Comparison of ENCODE assay signal across 13 cellular contexts in genomic region chr9:3473402-3473801, GRCh38. TPM values are rescaled to one million over a fixed set of nuclear protein-coding genes. Genes with fewer than 3 reads are reported as not detected.
DNase-seq lines count a peak whose midpoint lies in the region; ATAC-seq and TF ChIP-seq lines count a peak whose summit lies in the region.
"Had no signal": no experiment of that assay in that cellular context is flagged by ENCODE, and none has a peak within 500 bp of the region (broad histone marks: within the 10 kb centered on the region; RNA-seq: fewer than 3 reads in every experiment).

No MANE protein-coding gene starts in this region.

- peaks cover 12% of the 10 kb centered on the region for H3K36me3 ChIP-seq in Karpas-422 (ENCODE audit: insufficient read depth, low read length)
- no peaks in the 10 kb centered on the region for H3K36me3 ChIP-seq in endodermal cell (ENCODE audit: control insufficient read depth, insufficient read depth, low read length)
- H3K36me3 ChIP-seq in thyroid gland, result no peaks in the 10 kb centered on the region

- no peak overlapping the region for H2AFZ ChIP-seq in Karpas-422 (ENCODE audit: low read length)

- peak overlapping the region; percentile 30 for H3K27ac Mint-ChIP-seq in endodermal cell
- no peak overlapping the region for H3K27ac Mint-ChIP-seq in activated CD4-positive, alpha-beta memory T cell treated with anti-CD3 and anti-CD28 coated beads, Interleukin-2, amount 10 ng/mL, durations not matched to agents 7 days and 5 days
- H3K27ac Mint-ChIP-seq: T-helper 1 cell treated with Interleukin-12 subunit alpha and Interleukin-12 subunit beta and Interleukin-4 antibody, amounts not matched to agents 30 μg/mL and 1 μg/mL, for 36 hours had no signal

- TF ChIP-seq CTCF in endodermal cell (conservative IDR thresholded peaks at IDR 0.05) (no peak), thyroid gland (IDR thresholded peaks at IDR 0.05) (no peak)

- DNase-seq in Karpas-422, result peak; percentile 80
- no peak for DNase-seq in endodermal cell
- DNase-seq in activated CD4-positive, alpha-beta memory T cell treated with anti-CD3 and anti-CD28 coated beads, Interleukin-2, amount 10 ng/mL, durations not matched to agents 7 days and 5 days, result no peak
- DNase-seq in thyroid gland, result no peak
- DNase-seq in NCI-H187 (lab: John Stamatoyannopoulos, UW), result no peak
- DNase-seq: CD4-positive, alpha-beta memory T cell; NCI-H526 treated with DMSO at 0.1 percent for 48 hours; occipital lobe; stimulated activated CD4-positive, alpha-beta T cell treated with anti-CD3 and anti-CD28 coated beads, Interleukin-4, amount 100 ng/mL, for 24 hours had no signal

- no peaks in the 10 kb centered on the region for H4K20me1 ChIP-seq in Karpas-422 (ENCODE audit: insufficient read depth, low read depth, low read length)

- no peaks in the 10 kb centered on the region for H3K9me3 Mint-ChIP-seq in endodermal cell
- H3K9me3 Mint-ChIP-seq in activated CD4-positive, alpha-beta memory T cell treated with anti-CD3 and anti-CD28 coated beads, Interleukin-2, amount 10 ng/mL, durations not matched to agents 7 days and 5 days, result no peaks in the 10 kb centered on the region
- H3K9me3 Mint-ChIP-seq: T-helper 1 cell treated with Interleukin-12 subunit alpha and Interleukin-12 subunit beta and Interleukin-4 antibody, amounts not matched to agents 30 μg/mL and 1 μg/mL, for 36 hours had no signal

- H3K9ac ChIP-seq in Karpas-422 (ENCODE audit: low read length) (peak overlapping the region; percentile 33; the same call in 1 of the 2 replicates), endodermal cell (ENCODE audit: extremely low read depth, low read length, poor library complexity, severe bottlenecking) (no peak overlapping the region)

- no peak for TF ChIP-seq POLR2A in thyroid gland (IDR thresholded peaks at IDR 0.05)

- H3K4me3 Mint-ChIP-seq in endodermal cell, result no peak overlapping the region
- no peak overlapping the region for H3K4me3 Mint-ChIP-seq in activated CD4-positive, alpha-beta memory T cell treated with anti-CD3 and anti-CD28 coated beads, Interleukin-2, amount 10 ng/mL, durations not matched to agents 7 days and 5 days
- H3K4me3 Mint-ChIP-seq: T-helper 1 cell treated with Interleukin-12 subunit alpha and Interleukin-12 subunit beta and Interleukin-4 antibody, amounts not matched to agents 30 μg/mL and 1 μg/mL, for 36 hours had no signal

- CTCF ChIA-PET in activated CD4-positive, alpha-beta memory T cell treated with anti-CD3 and anti-CD28 coated beads, Interleukin-2, amount 10 ng/mL, durations not matched to agents 7 days and 5 days (lab: Charles Lee), result interaction anchor here (0.8 kb wide), 1 partner anchor 644 kb away, joined by 3 read pairs; no protein-coding TSS in a partner anchor

- H3K4me2 ChIP-seq in Karpas-422 (ENCODE audit: low read depth, low read length, poor library complexity, severe bottlenecking), result peak overlapping the region; percentile 51

- H3K4me1 ChIP-seq in Karpas-422 (ENCODE audit: low read length) (peaks cover 48% of the 10 kb centered on the region), endodermal cell (ENCODE audit: control insufficient read depth, insufficient read depth, low read length) (no peaks in the 10 kb centered on the region), thyroid gland (no peaks in the 10 kb centered on the region)

- H3K27ac ChIP-seq in Karpas-422 (ENCODE audit: low read length), result peak overlapping the region; percentile 85
- no peak overlapping the region for H3K27ac ChIP-seq in endodermal cell (ENCODE audit: low read depth, low read length)
- H3K27ac ChIP-seq in thyroid gland, result no peak overlapping the region

- whole genome bisulfite sequencing in endodermal cell (ENCODE audit: insufficient coverage in 1 of 2, insufficient read length in 1 of 2), 2 experiments, result no CpG with 5 or more reads among the region's 1 CpG
- 93 to 95% methylated on average over 1 of the region's 1 CpG for WGBS in thyroid gland, 2 donors

- H3K79me2 ChIP-seq in Karpas-422 (ENCODE audit: low read length), result peaks cover 37% of the 10 kb centered on the region

- H3K27me3 Mint-ChIP-seq in endodermal cell (ENCODE audit: insufficient read depth), result no peaks in the 10 kb centered on the region
- H3K27me3 Mint-ChIP-seq in activated CD4-positive, alpha-beta memory T cell treated with anti-CD3 and anti-CD28 coated beads, Interleukin-2, amount 10 ng/mL, durations not matched to agents 7 days and 5 days, result no peaks in the 10 kb centered on the region
- H3K27me3 Mint-ChIP-seq: CD4-positive, alpha-beta memory T cell had no signal

- no peaks in the 10 kb centered on the region for H3K27me3 ChIP-seq in Karpas-422 (ENCODE audit: low read length)
- H3K27me3 ChIP-seq in endodermal cell (ENCODE audit: control insufficient read depth, insufficient read depth, low read length, poor library complexity, severe bottlenecking), result no peaks in the 10 kb centered on the region
- H3K27me3 ChIP-seq in thyroid gland, result no peaks in the 10 kb centered on the region

- H3K4me3 ChIP-seq in Karpas-422 (ENCODE audit: low read length) (no peak overlapping the region), endodermal cell (ENCODE audit: low read length) (no peak overlapping the region), thyroid gland (replicated peaks in 1 of 3) (no peak overlapping the region)

- peaks cover 10% of the 10 kb centered on the region for H3K4me1 Mint-ChIP-seq in endodermal cell
- peaks cover 48% of the 10 kb centered on the region for H3K4me1 Mint-ChIP-seq in activated CD4-positive, alpha-beta memory T cell treated with anti-CD3 and anti-CD28 coated beads, Interleukin-2, amount 10 ng/mL, durations not matched to agents 7 days and 5 days

- H3K9me2 ChIP-seq in Karpas-422 (replicated peaks; ENCODE audit: insufficient read depth, low read length), result no peaks in the 10 kb centered on the region

- peak; percentile 51 for ATAC-seq in GM18498 (IDR thresholded peaks at IDR 0.05; ENCODE audit: unreplicated experiment)
- ATAC-seq in GM21529 (IDR thresholded peaks at IDR 0.05; ENCODE audit: unreplicated experiment), result peak; percentile 26
- no peak for ATAC-seq in GM19467 (IDR thresholded peaks at IDR 0.05; ENCODE audit: unreplicated experiment)

- H3K9me3 ChIP-seq in Karpas-422 (ENCODE audit: low read length), result peaks cover 10% of the 10 kb centered on the region
- H3K9me3 ChIP-seq in endodermal cell (ENCODE audit: control insufficient read depth, low read length), result no peaks in the 10 kb centered on the region
- no peaks in the 10 kb centered on the region for H3K9me3 ChIP-seq in thyroid gland

- POLR2A ChIA-PET in activated CD4-positive, alpha-beta memory T cell treated with anti-CD3 and anti-CD28 coated beads, Interleukin-2, amount 10 ng/mL, durations not matched to agents 7 days and 5 days (lab: Charles Lee), result interaction anchor here (2.1 kb wide), 1 partner anchor 54 kb away, joined by 16 read pairs; the partner anchor contains the start of gene RFX3

- intact Hi-C loops in thyroid gland (cut with DNase I), result no loop called here

- H3K36me3 Mint-ChIP-seq in endodermal cell (ENCODE audit: low read depth), result peaks cover 7% of the 10 kb centered on the region
- peaks cover 5% of the 10 kb centered on the region for H3K36me3 Mint-ChIP-seq in activated CD4-positive, alpha-beta memory T cell treated with anti-CD3 and anti-CD28 coated beads, Interleukin-2, amount 10 ng/mL, durations not matched to agents 7 days and 5 days (ENCODE audit: low read depth)

RNA-seq across cellular contexts. Expression of gene RFX3, which starts 52.4 kb away (rescaled TPM):
- 24.3 and 31.2 TPM in 2 replicates for total RNA-seq in Karpas-422 (2014; rRNA removed; shearing (Covaris generic); ENCODE audit: low replicate concordance)
- total RNA-seq in endodermal cell (10 to 100 TPM; 27.5 to 28.2 TPM), thyroid gland (10 to 100 TPM in 3 of 4 donors, 1 to 10 TPM in 1; 8.8 to 16.7 (median 12.3) TPM)
- 29.5 TPM for polyA plus RNA-seq in endodermal cell (2013, experiment 1 of 2)
- polyA plus RNA-seq in endodermal cell (2013, experiment 2 of 2), result 30.1 TPM
- total RNA-seq in activated CD4-positive, alpha-beta memory T cell treated with anti-CD3 and anti-CD28 coated beads, Interleukin-2, amount 10 ng/mL, durations not matched to agents 7 days and 5 days, result 10 to 100 TPM; 13.3 to 13.8 TPM
